In the genomic region with DNA sequence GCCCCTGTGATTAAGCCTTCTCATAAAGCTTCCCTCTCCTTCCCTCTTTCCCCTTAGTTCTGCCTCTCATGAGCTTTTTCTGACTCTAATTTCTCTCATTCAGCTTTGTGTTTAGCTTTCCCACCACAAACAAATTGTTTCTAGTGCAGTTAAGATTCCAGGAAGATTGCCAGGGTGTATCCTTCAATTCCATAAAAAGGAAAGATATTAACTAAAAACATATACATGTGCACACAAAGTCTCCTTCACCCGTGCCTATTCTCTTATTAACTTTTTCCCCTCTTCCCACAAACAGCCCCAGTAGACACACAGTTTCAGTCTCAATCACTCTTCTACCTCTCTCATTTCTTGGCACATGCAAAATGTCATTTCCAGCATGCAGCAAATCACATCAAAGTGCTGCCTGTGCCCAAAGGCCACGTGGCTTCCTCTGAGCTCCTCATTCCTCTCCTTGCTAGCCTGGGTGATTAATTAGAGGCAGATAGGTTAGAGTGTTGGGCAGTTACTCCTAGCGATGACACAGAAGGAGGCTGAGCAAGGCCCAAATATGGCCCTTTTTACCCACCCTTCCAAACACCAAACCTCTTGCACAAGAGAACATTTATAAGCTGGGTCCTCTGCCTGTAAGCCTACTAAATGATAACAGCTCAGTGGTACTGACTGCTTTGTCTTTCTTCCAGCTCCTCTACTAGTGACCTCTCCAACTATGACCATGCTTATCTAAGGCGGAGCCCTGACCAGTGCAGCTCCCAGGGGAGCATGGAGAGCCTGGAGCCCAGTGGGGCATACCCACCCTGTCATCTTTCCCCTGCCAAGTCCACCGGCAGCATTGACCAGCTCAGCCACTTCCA, we compare ENCODE assay signal across 8 cellular contexts.
DNase-seq lines count a peak whose midpoint lies in the region; ATAC-seq and TF ChIP-seq lines count a peak whose summit lies in the region.
"Had no signal": no experiment of that assay in that cellular context is flagged by ENCODE, and none has a peak within 500 bp of the region (broad histone marks: within the 10 kb centered on the region; RNA-seq: fewer than 3 reads in every experiment).

No MANE protein-coding gene starts in this region.

- H3K36me3 ChIP-seq in gastroesophageal sphincter = peaks cover 0 to 17% of the 10 kb centered on the region in 2 donors

- WGBS in gastroesophageal sphincter (ENCODE audit: low coverage in 1 of 2), 2 donors = 0 to 19% methylated on average over 2 to 5 of the region's 5 CpGs

- DNase-seq in RKO (ENCODE audit: low spot score) = peak; percentile 19
- DNase-seq in stimulated activated naive CD8-positive, alpha-beta T cell treated with anti-CD3 and anti-CD28 coated beads, Interleukin-15, Interleukin-2, amounts not matched to agents 100 U/mL and 50 U/mL, for 24 hours = peak; percentile 43
- DNase-seq in GM13977 (ENCODE audit: low spot score) = no peak

- H3K9me3 ChIP-seq in gastroesophageal sphincter = no peaks in the 10 kb centered on the region
- H3K9me3 ChIP-seq: HAP-1 had no signal

- in situ Hi-C loops in GM13977 (cut with MboI; ENCODE audit: low pct_unique_long_range_greater_than_20kb, low sequenced_read_pairs, unreplicated experiment) = no loop called here

- H3K27ac ChIP-seq in gastroesophageal sphincter = peak overlapping the region; percentile 84 to 93 (median 91)

- TF ChIP-seq CTCF in gastroesophageal sphincter (IDR thresholded peaks at IDR 0.05) = no peak
- TF ChIP-seq CTCF in GM13977 (IDR thresholded peaks at IDR 0.05; ENCODE audit: extremely low read depth, insufficient read depth, missing control alignments) = no peak

- no peak for TF ChIP-seq EP300 in gastroesophageal sphincter (IDR thresholded peaks at IDR 0.05)

- ATAC-seq in GM21447 (IDR thresholded peaks at IDR 0.05; ENCODE audit: unreplicated experiment) (peak; percentile 74), gastroesophageal sphincter (peak; percentile 94), GM21825 (IDR thresholded peaks at IDR 0.05; ENCODE audit: unreplicated experiment) (no peak), HG02938 (IDR thresholded peaks at IDR 0.05; ENCODE audit: unreplicated experiment) (no peak)
- peak; percentile 96 for ATAC-seq in stimulated activated naive CD8-positive, alpha-beta T cell treated with anti-CD3 and anti-CD28 coated beads, Interleukin-15, Interleukin-2, amounts not matched to agents 100 U/mL and 50 U/mL, for 24 hours

- peak overlapping the region in 1 of 2 donors; percentile 5 for H3K4me3 ChIP-seq in gastroesophageal sphincter
- H3K4me3 ChIP-seq: HAP-1 had no signal

- TF ChIP-seq POLR2A in gastroesophageal sphincter (IDR thresholded peaks at IDR 0.05) = peak in 1 of 2 donors; percentile 19

- H3K27me3 ChIP-seq in gastroesophageal sphincter = no peaks in the 10 kb centered on the region

- H3K4me1 ChIP-seq in gastroesophageal sphincter = peaks cover 0 to 76% (median 14%) of the 10 kb centered on the region in 3 donors

Comparison
In these comparisons a context has a peak if more than half of its experiments do, and no peak if none do; other contexts are left out.
1. ATAC-seq: peak in GM21447 (single experiment), gastroesophageal sphincter (single experiment) and stimulated activated naive CD8-positive, alpha-beta T cell treated with anti-CD3 and anti-CD28 coated beads, Interleukin-15, Interleukin-2, amounts not matched to agents 100 U/mL and 50 U/mL, for 24 hours (single experiment); none in GM21825 (single experiment) and HG02938 (single experiment).